Comparison of ENCODE assay signal across 8 cellular contexts in genomic region chr10:119030421-119031250, GRCh38. TPM values are rescaled to one million over a fixed set of nuclear protein-coding genes. Genes with fewer than 3 reads are reported as not detected.
A peak's percentile ranks its signal among the peaks of the same experiment; 100 is the strongest.
DNase-seq lines count a peak whose midpoint lies in the region; ATAC-seq and TF ChIP-seq lines count a peak whose summit lies in the region.

No MANE protein-coding gene starts in this region.

- CTCF ChIA-PET in SK-N-SH (lab: Yijun Ruan, JAX) = interaction anchor here (0.8 to 2.4 kb wide), 12 partner anchors 11 to 462 kb away, joined by 3 to 9 read pairs (median 4); no protein-coding TSS in a partner anchor

- POLR2A ChIA-PET in SK-N-SH (lab: Yijun Ruan, JAX) = interaction anchor here (1.7 kb wide), 1 partner anchor 276 kb away, joined by 9 read pairs; the partner anchor contains the start of gene CACUL1

- no peaks in the 10 kb centered on the region; the same call in 1 of the 2 replicates for H3K79me2 ChIP-seq in SK-N-SH (ENCODE audit: insufficient read depth)

- peaks cover 7% of the 10 kb centered on the region for H3K4me1 ChIP-seq in HUES48 (ENCODE audit: control insufficient read depth, insufficient read depth, low read length)
- peaks cover 9 to 21% of the 10 kb centered on the region in 2 experiments for H3K4me1 ChIP-seq in SK-N-SH (ENCODE audit: control insufficient read depth in 1 of 2, insufficient read depth in 2 of 2, low read depth in 1 of 2, low read length in 1 of 2)
- peaks cover 13 to 15% of the 10 kb centered on the region in 2 donors for H3K4me1 ChIP-seq in adrenal gland (replicated peaks in 1 of 2)
- peaks cover 4% of the 10 kb centered on the region for H3K4me1 ChIP-seq in iPS-15b (ENCODE audit: control insufficient read depth, insufficient read depth, low read length)

- H3K27me3 ChIP-seq in HUES48 (ENCODE audit: control insufficient read depth, insufficient read depth, low read length) (no peaks in the 10 kb centered on the region), SK-N-SH (ENCODE audit: insufficient read depth) (no peaks in the 10 kb centered on the region), adrenal gland (no peaks in the 10 kb centered on the region), iPS-15b (ENCODE audit: control insufficient read depth, insufficient read depth, low read length) (no peaks in the 10 kb centered on the region)

- no peak for TF ChIP-seq RAD21 in SK-N-SH (IDR thresholded peaks at IDR 0.05; ENCODE audit: low read length)

- no peaks in the 10 kb centered on the region for H3K9me2 ChIP-seq in SK-N-SH

- H3F3A ChIP-seq in SK-N-SH (replicated peaks; ENCODE audit: insufficient read depth) = peaks cover 48% of the 10 kb centered on the region

- H3K4me3 ChIP-seq in HUES48 (ENCODE audit: low read depth, low read length) = peak overlapping the region; percentile 63
- H3K4me3 ChIP-seq in SK-N-SH (ENCODE audit: low read depth in 2 of 2, low read length in 1 of 2) = peak overlapping the region in 1 of 2 experiments; percentile 55; a peak in 2 of 4 replicates
- H3K4me3 ChIP-seq in adrenal gland = peak overlapping the region in 1 of 4 donors; percentile 71
- peak overlapping the region; percentile 69 for H3K4me3 ChIP-seq in iPS-15b (ENCODE audit: low read depth, low read length)

- H3K36me3 ChIP-seq in HUES48 (ENCODE audit: control insufficient read depth, insufficient read depth, low read length) (peaks cover 30% of the 10 kb centered on the region), SK-N-SH (replicated peaks in 1 of 2; ENCODE audit: control insufficient read depth in 1 of 2, insufficient read depth in 2 of 2, low read length in 1 of 2) (peaks cover 27% of the 10 kb centered on the region in 2 experiments), adrenal gland (replicated peaks in 1 of 2) (peaks cover 0 to 17% of the 10 kb centered on the region in 2 donors), iPS-15b (ENCODE audit: control insufficient read depth, insufficient read depth, low read length) (peaks cover 10% of the 10 kb centered on the region)

- peak; percentile 55 for ATAC-seq in GM21515 (IDR thresholded peaks at IDR 0.05; ENCODE audit: unreplicated experiment)

- intact Hi-C loops in adrenal gland (cut with DNase I) = loop anchor here in 1 of 2 donors (5.0 kb wide), 1 partner anchor 37 kb away; no protein-coding TSS in a partner anchor

- TF ChIP-seq POLR2A in adrenal gland (IDR thresholded peaks at IDR 0.05) = no peak

- H3K9ac ChIP-seq in HUES48 (ENCODE audit: low read depth, low read length) = peak overlapping the region; percentile 41; the same call in 1 of the 2 replicates
- no peak overlapping the region for H3K9ac ChIP-seq in SK-N-SH
- no peak overlapping the region for H3K9ac ChIP-seq in iPS-15b (ENCODE audit: low read depth, low read length)

- H3K27ac ChIP-seq in HUES48 (ENCODE audit: low read depth, low read length) = no peak overlapping the region
- H3K27ac ChIP-seq in SK-N-SH (ENCODE audit: low read depth in 2 of 2, low read length in 1 of 2) = peak overlapping the region in 1 of 2 experiments; percentile 73; a peak in 2 of 4 replicates
- peak overlapping the region in 1 of 5 donors; percentile 88 for H3K27ac ChIP-seq in adrenal gland

- WGBS in SK-N-SH (ENCODE audit: low lambda C conversion rate) = 22% methylated on average over 18 of the region's 65 CpGs
- WGBS in adrenal gland, 4 donors = 7 to 61% (median 14%) methylated on average over 10 to 65 of the region's 65 CpGs

- no peaks in the 10 kb centered on the region for H3K9me3 ChIP-seq in HUES48 (ENCODE audit: control insufficient read depth, insufficient read depth, low read length)
- no peaks in the 10 kb centered on the region for H3K9me3 ChIP-seq in SK-N-SH
- H3K9me3 ChIP-seq in adrenal gland (replicated peaks in 1 of 3) = no peaks in the 10 kb centered on the region
- H3K9me3 ChIP-seq in iPS-15b (ENCODE audit: control insufficient read depth, insufficient read depth, low read length) = no peaks in the 10 kb centered on the region

- H4K20me1 ChIP-seq in SK-N-SH (ENCODE audit: insufficient read depth) = peaks cover 45% of the 10 kb centered on the region

- TF ChIP-seq EP300 in SK-N-SH (IDR thresholded peaks at IDR 0.05; ENCODE audit: borderline replicate concordance in 1 of 2, low read depth in 1 of 2, low read length in 1 of 2) = no peak

- DNase-seq in G401 (ENCODE audit: low spot score) = peak; percentile 30
- peak; percentile 77 for DNase-seq in SK-N-SH
- DNase-seq in adrenal gland = peak; percentile 40 to 78 (median 60)
- peak; percentile 16 to 26 for DNase-seq in stimulated activated CD4-positive, alpha-beta T cell treated with anti-CD3 and anti-CD28 coated beads, Interleukin-15, amount 100 ng/mL, for 1 hour (ENCODE audit: low read depth in 1 of 2, low spot score in 1 of 2)
- DNase-seq in putamen (ENCODE audit: low spot score) = no peak

- in situ Hi-C loops in G401 (cut with HindIII; ENCODE audit: low sequenced_read_pairs) = no loop called here

- no peak for TF ChIP-seq CTCF in SK-N-SH (IDR thresholded peaks at IDR 0.05)
- peak in 1 of 6 experiments; percentile 8 for TF ChIP-seq CTCF in adrenal gland (IDR thresholded peaks at IDR 0.05)

- peak overlapping the region; percentile 69; the same call in 1 of the 2 replicates for H3K4me2 ChIP-seq in SK-N-SH

- H2AFZ ChIP-seq in SK-N-SH (ENCODE audit: low read depth) = no peak overlapping the region

TF ChIP-seq in SK-N-SH, 30 proteins besides CTCF, POLR2A, EP300 and RAD21:
- TF ChIP-seq CHD2 (IDR thresholded peaks at IDR 0.05; ENCODE audit: low read length, partially characterized antibody) (no peak), RXRA (IDR thresholded peaks at IDR 0.05; ENCODE audit: borderline replicate concordance, low read depth) (no peak), POLR2AphosphoS5 (IDR thresholded peaks at IDR 0.05; ENCODE audit: low read depth, low read length) (peak; percentile 49; the same call in 1 of the 2 replicates), ELF1 (IDR thresholded peaks at IDR 0.05) (no peak), FOXM1 (IDR thresholded peaks at IDR 0.05; ENCODE audit: low read depth) (no peak), TAF1 (IDR thresholded peaks at IDR 0.05; ENCODE audit: borderline replicate concordance, low read depth, low read length) (no peak), JUND (IDR thresholded peaks at IDR 0.05) (no peak), FOSL2 (IDR thresholded peaks at IDR 0.05; ENCODE audit: borderline replicate concordance, low read depth) (no peak), MAX (IDR thresholded peaks at IDR 0.05; ENCODE audit: low read depth) (peak; percentile 51), GATA2 (CRISPR knock-in tag; IDR thresholded peaks at IDR 0.05) (no peak), SMC3 (IDR thresholded peaks at IDR 0.05; ENCODE audit: low read depth, low read length) (no peak), MXI1 (IDR thresholded peaks at IDR 0.05; ENCODE audit: low read depth, low read length) (peak; percentile 82)
- TF ChIP-seq, protein P1, sequence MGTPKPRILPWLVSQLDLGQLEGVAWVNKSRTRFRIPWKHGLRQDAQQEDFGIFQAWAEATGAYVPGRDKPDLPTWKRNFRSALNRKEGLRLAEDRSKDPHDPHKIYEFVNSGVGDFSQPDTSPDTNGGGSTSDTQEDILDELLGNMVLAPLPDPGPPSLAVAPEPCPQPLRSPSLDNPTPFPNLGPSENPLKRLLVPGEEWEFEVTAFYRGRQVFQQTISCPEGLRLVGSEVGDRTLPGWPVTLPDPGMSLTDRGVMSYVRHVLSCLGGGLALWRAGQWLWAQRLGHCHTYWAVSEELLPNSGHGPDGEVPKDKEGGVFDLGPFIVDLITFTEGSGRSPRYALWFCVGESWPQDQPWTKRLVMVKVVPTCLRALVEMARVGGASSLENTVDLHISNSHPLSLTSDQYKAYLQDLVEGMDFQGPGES (IDR thresholded peaks at IDR 0.05; ENCODE audit: low read depth, low read length) = no peak

RNA-seq across cellular contexts. Expression of gene NANOS1, which starts 1.1 kb away (rescaled TPM):
- total RNA-seq in G401 (2014; rRNA removed; shearing (Covaris generic)) = 1.2 and 1.6 TPM in 2 replicates
- polyA plus RNA-seq in SK-N-SH (2012; rRNA removed) (0.81 and 0.86 TPM in 2 replicates), adrenal gland (10 to 100 TPM in 1 of 3 donors, 1 to 10 TPM in 2; 2.8 to 31.7 (median 5.1) TPM)
- 1.1 and 1.3 TPM in 2 replicates for polyA plus RNA-seq in SK-N-SH (2012; cell fraction: cytosol; rRNA removed)
- polyA plus RNA-seq in SK-N-SH (2012; cell fraction: nucleus; rRNA removed) = 0.20 and 0.45 TPM in 2 replicates
- total RNA-seq in adrenal gland = 10 to 100 TPM in 4 of 8 donors, 1 to 10 TPM in 4; 4.6 to 38.9 (median 9.4) TPM

RNA-seq across cellular contexts. Expression of gene EIF3A, which starts 50.0 kb away (rescaled TPM):
- total RNA-seq in G401 (2014; rRNA removed; shearing (Covaris generic)) = 35.0 and 60.2 TPM in 2 replicates
- polyA plus RNA-seq in SK-N-SH (2012; rRNA removed) (24.5 and 25.8 TPM in 2 replicates), adrenal gland (100 to 1,000 TPM in 1 of 3 donors, 10 to 100 TPM in 2; 26.0 to 197 (median 51.4) TPM)
- 39.0 and 50.0 TPM in 2 replicates for polyA plus RNA-seq in SK-N-SH (2012; cell fraction: cytosol; rRNA removed)
- polyA plus RNA-seq in SK-N-SH (2012; cell fraction: nucleus; rRNA removed) = 25.6 and 33.6 TPM in 2 replicates
- total RNA-seq in adrenal gland = 100 to 1,000 TPM in 1 of 8 donors, 10 to 100 TPM in 7; 65.2 to 117 (median 93.3) TPM
